Comparison of ENCODE assay signal across 8 cellular contexts in genomic region chr14:21868442-21869046, GRCh38.
DNase-seq lines count a peak whose midpoint lies in the region; ATAC-seq lines count a peak whose summit lies in the region.

No MANE protein-coding gene starts in this region.

- DNase-seq in DMS 273 treated with DMSO at 0.1 percent for 48 hours (lab: John Stamatoyannopoulos, UW) (peak; percentile 31), NCI-H1105 treated with DMSO at 0.1 percent for 48 hours (lab: John Stamatoyannopoulos, UW) (peak; percentile 4), memory B cell (ENCODE audit: low spot score in 2 of 2) (peak; percentile 28 to 45)
- DNase-seq in central memory CD8-positive, alpha-beta T cell (ENCODE audit: low spot score in 2 of 2) = peak; percentile 56 to 65
- DNase-seq in stimulated activated CD8-positive, alpha-beta memory T cell treated with anti-CD3 and anti-CD28 coated beads, Interleukin-4, amount 100 ng/mL, for 24 hours (ENCODE audit: low read depth) = peak; percentile 61

- H3K27ac Mint-ChIP-seq in central memory CD8-positive, alpha-beta T cell (ENCODE audit: low read depth) = no peak overlapping the region
- H3K27ac Mint-ChIP-seq in memory B cell = no peak overlapping the region

- no peaks in the 10 kb centered on the region for H3K9me3 Mint-ChIP-seq in central memory CD8-positive, alpha-beta T cell
- peaks cover 2% of the 10 kb centered on the region for H3K9me3 Mint-ChIP-seq in memory B cell

- H3K27me3 Mint-ChIP-seq in central memory CD8-positive, alpha-beta T cell = no peaks in the 10 kb centered on the region
- H3K27me3 Mint-ChIP-seq in memory B cell = peaks cover 7% of the 10 kb centered on the region

- peaks cover 2% of the 10 kb centered on the region for H3K36me3 Mint-ChIP-seq in central memory CD8-positive, alpha-beta T cell (ENCODE audit: insufficient read depth)
- H3K36me3 Mint-ChIP-seq in memory B cell = no peaks in the 10 kb centered on the region

- H3K4me1 Mint-ChIP-seq in central memory CD8-positive, alpha-beta T cell = peaks cover 20% of the 10 kb centered on the region
- no peaks in the 10 kb centered on the region for H3K4me1 Mint-ChIP-seq in memory B cell

- ATAC-seq in GM21576 (IDR thresholded peaks at IDR 0.05; ENCODE audit: unreplicated experiment) = peak; percentile 70
- ATAC-seq in activated CD4-positive, CD25-positive, alpha-beta regulatory T cell treated with anti-CD3 and anti-CD28 coated beads, Interleukin-2, amount 50 U/mL, for 24 hours = peak; percentile 85 to 87
- peak; percentile 96 for ATAC-seq in central memory CD8-positive, alpha-beta T cell (replicated peaks; ENCODE audit: extremely low read depth, poor library complexity, severe bottlenecking)
- peak; percentile 80 for ATAC-seq in memory B cell (ENCODE audit: low read depth)
- no peak for ATAC-seq in GM19324 (IDR thresholded peaks at IDR 0.05; ENCODE audit: low FRiP score, unreplicated experiment)

- peak overlapping the region; percentile 72 for H3K4me3 Mint-ChIP-seq in central memory CD8-positive, alpha-beta T cell
- H3K4me3 Mint-ChIP-seq in memory B cell = no peak overlapping the region

Comparison
In these comparisons a context has a peak if more than half of its experiments do, and no peak if none do; other contexts are left out.
1. DNase-seq: peak in every context shown above with its lines; median percentile 61 in stimulated activated CD8-positive, alpha-beta memory T cell treated with anti-CD3 and anti-CD28 coated beads, Interleukin-4, amount 100 ng/mL, for 24 hours; 60 in central memory CD8-positive, alpha-beta T cell; 36 in memory B cell; 31 in DMS 273 treated with DMSO at 0.1 percent for 48 hours; 4 in NCI-H1105 treated with DMSO at 0.1 percent for 48 hours.